8 cellular contexts compared by ENCODE assay signal in the genomic region with DNA sequence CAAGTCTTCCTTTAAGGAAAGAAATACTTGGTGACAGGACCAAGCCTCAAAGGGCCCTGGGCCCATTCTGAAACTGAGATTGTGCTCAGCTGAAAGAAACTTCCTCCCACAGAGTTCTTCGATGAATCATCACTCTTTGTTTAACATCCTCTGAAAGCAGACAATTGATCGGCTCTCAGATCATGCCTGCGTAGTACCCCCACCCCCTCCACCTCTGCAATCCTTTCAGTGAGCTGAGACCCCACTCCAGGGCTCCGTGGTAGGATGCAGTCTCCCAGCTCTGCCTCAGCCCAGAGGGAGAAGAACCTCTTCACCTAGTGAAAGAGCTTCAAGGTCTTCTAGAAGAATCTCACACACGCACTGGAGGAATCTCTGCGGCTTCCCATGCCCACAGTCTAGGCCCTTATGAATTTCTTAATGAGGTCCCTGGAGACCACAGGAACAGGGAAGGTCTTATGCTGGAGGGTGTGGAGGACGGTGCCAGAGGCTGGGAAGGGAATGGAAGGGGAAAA.
A peak's percentile ranks its signal among the peaks of the same experiment; 100 is the strongest.
DNase-seq lines count a peak whose midpoint lies in the region; ATAC-seq and TF ChIP-seq lines count a peak whose summit lies in the region.

No MANE protein-coding gene starts in this region.

- peak; percentile 29 to 34 for ATAC-seq in activated CD4-positive, CD25-positive, alpha-beta regulatory T cell treated with anti-CD3 and anti-CD28 coated beads, Interleukin-2, amount 50 U/mL, for 24 hours
- ATAC-seq in HG03571 (IDR thresholded peaks at IDR 0.05; ENCODE audit: unreplicated experiment) (peak; percentile 52), GM19328 (IDR thresholded peaks at IDR 0.05; ENCODE audit: unreplicated experiment) (no peak)

- TF ChIP-seq CTCF in nephron progenitor cell (IDR thresholded peaks at IDR 0.05): no peak

- DNase-seq in activated CD4-positive, CD25-positive, alpha-beta regulatory T cell (lab: John Stamatoyannopoulos, UW): no peak
- DNase-seq in activated T-helper 2 cell treated with anti-CD3 and anti-CD28 coated beads, Interferon-gamma antibody, Interleukin-2, Interleukin-4, amounts not matched to agents 10 μg/mL and 5 μg/mL and 100 μg/mL, durations not matched to agents 14 hours and 24 hours and 36 hours (ENCODE audit: low spot score): peak; percentile 18
- DNase-seq in nephron progenitor cell: no peak
- DNase-seq in HK-2 (ENCODE audit: unreplicated experiment): no peak
- DNase-seq in NCI-H2107 (lab: John Stamatoyannopoulos, UW): no peak

- H3K36me3 Mint-ChIP-seq in activated T-helper 2 cell treated with anti-CD3 and anti-CD28 coated beads, Interferon-gamma antibody, Interleukin-2, Interleukin-4, amounts not matched to agents 10 μg/mL and 5 μg/mL and 100 μg/mL, durations not matched to agents 14 hours and 24 hours and 36 hours (ENCODE audit: low read depth): peaks cover 4% of the 10 kb centered on the region
- H3K36me3 Mint-ChIP-seq in nephron progenitor cell (ENCODE audit: low read depth): peaks cover 27% of the 10 kb centered on the region

- peaks cover 42% of the 10 kb centered on the region for H3K4me1 Mint-ChIP-seq in activated T-helper 2 cell treated with anti-CD3 and anti-CD28 coated beads, Interferon-gamma antibody, Interleukin-2, Interleukin-4, amounts not matched to agents 10 μg/mL and 5 μg/mL and 100 μg/mL, durations not matched to agents 14 hours and 24 hours and 36 hours (ENCODE audit: low read depth)
- H3K4me1 Mint-ChIP-seq in nephron progenitor cell: peaks cover 60% of the 10 kb centered on the region

- H3K27me3 Mint-ChIP-seq in activated T-helper 2 cell treated with anti-CD3 and anti-CD28 coated beads, Interferon-gamma antibody, Interleukin-2, Interleukin-4, amounts not matched to agents 10 μg/mL and 5 μg/mL and 100 μg/mL, durations not matched to agents 14 hours and 24 hours and 36 hours (ENCODE audit: low read depth): peaks cover 60% of the 10 kb centered on the region
- H3K27me3 Mint-ChIP-seq in nephron progenitor cell (ENCODE audit: low read depth, poor library complexity): no peaks in the 10 kb centered on the region

- H3K9me3 Mint-ChIP-seq in activated T-helper 2 cell treated with anti-CD3 and anti-CD28 coated beads, Interferon-gamma antibody, Interleukin-2, Interleukin-4, amounts not matched to agents 10 μg/mL and 5 μg/mL and 100 μg/mL, durations not matched to agents 14 hours and 24 hours and 36 hours: no peaks in the 10 kb centered on the region
- peaks cover 12% of the 10 kb centered on the region for H3K9me3 Mint-ChIP-seq in nephron progenitor cell

- no peak overlapping the region for H3K4me3 Mint-ChIP-seq in activated T-helper 2 cell treated with anti-CD3 and anti-CD28 coated beads, Interferon-gamma antibody, Interleukin-2, Interleukin-4, amounts not matched to agents 10 μg/mL and 5 μg/mL and 100 μg/mL, durations not matched to agents 14 hours and 24 hours and 36 hours (ENCODE audit: low read depth)
- peak overlapping the region; percentile 87 for H3K4me3 Mint-ChIP-seq in nephron progenitor cell

- intact Hi-C loops in activated T-helper 2 cell treated with anti-CD3 and anti-CD28 coated beads, Interferon-gamma antibody, Interleukin-2, Interleukin-4, amounts not matched to agents 10 μg/mL and 5 μg/mL and 100 μg/mL, durations not matched to agents 14 hours and 24 hours and 36 hours (cut with micrococcal nuclease): loop anchor here (1.0 to 10.0 kb wide), 6 partner anchors 46 to 837 kb away; a partner anchor contains a TSS

- H3K27ac Mint-ChIP-seq in activated T-helper 2 cell treated with anti-CD3 and anti-CD28 coated beads, Interferon-gamma antibody, Interleukin-2, Interleukin-4, amounts not matched to agents 10 μg/mL and 5 μg/mL and 100 μg/mL, durations not matched to agents 14 hours and 24 hours and 36 hours: no peak overlapping the region
- peak overlapping the region; percentile 98 for H3K27ac Mint-ChIP-seq in nephron progenitor cell
